In genomic region chr1:19209439-19209989, GRCh38 we compare ENCODE assay signal across 1 cellular context.
TF ChIP-seq lines count a peak whose summit lies in the region.

No MANE protein-coding gene starts in this region.

TF ChIP-seq in K562, 482 proteins besides CTCF, POLR2A, EP300 and RAD21 (continued from another document and continues in another):
- TF ChIP-seq MNT (conservative IDR thresholded peaks at IDR 0.05) (peak; percentile 23 to 82), SMARCA4 (IDR thresholded peaks at IDR 0.05) (peak; percentile 64), SMAD1 (IDR thresholded peaks at IDR 0.05; ENCODE audit: low read depth, low read length, partially characterized antibody) (peak; percentile 47), BCOR (IDR thresholded peaks at IDR 0.05) (peak; percentile 96), ZNF12 (CRISPR knock-in tag; IDR thresholded peaks at IDR 0.05) (0 out of 2 replicates have a peak, but pooled peaks have one; percentile 53), NFRKB (IDR thresholded peaks at IDR 0.05; ENCODE audit: low read depth) (no peak; the same call in 1 of the 2 replicates), GMEB1 (CRISPR knock-in tag; IDR thresholded peaks at IDR 0.05) (no peak), ZNF740 (CRISPR knock-in tag; IDR thresholded peaks at IDR 0.05) (0 out of 2 replicates have a peak, but pooled peaks have one; percentile 8), ZNF740 (tag; IDR thresholded peaks at IDR 0.05) (no peak), IRF9 (tag; IDR thresholded peaks at IDR 0.05) (no peak), SMARCE1 (IDR thresholded peaks at IDR 0.05) (peak; percentile 66; the same call in 1 of the 2 replicates), ZNF592 (IDR thresholded peaks at IDR 0.05) (peak; percentile 14; the same call in 1 of the 2 replicates), ZBTB40 (IDR thresholded peaks at IDR 0.05) (no peak), ZBTB40 (CRISPR knock-in tag; IDR thresholded peaks at IDR 0.05) (no peak), CREB3L1 (IDR thresholded peaks at IDR 0.05; ENCODE audit: borderline replicate concordance, low read depth) (no peak), STAT6 (CRISPR knock-in tag; IDR thresholded peaks at IDR 0.05) (no peak), HDAC2 (IDR thresholded peaks at IDR 0.05) (peak; percentile 80), MITF (IDR thresholded peaks at IDR 0.05) (no peak), EP400 (IDR thresholded peaks at IDR 0.05) (no peak; the same call in 1 of the 2 replicates), BRD4 (IDR thresholded peaks at IDR 0.05) (peak; percentile 50; the same call in 1 of the 2 replicates), SIN3A (IDR thresholded peaks at IDR 0.05; ENCODE audit: borderline replicate concordance in 2 of 2, control insufficient read depth in 1 of 2, low read depth in 2 of 2, low read length in 2 of 2) (peak; percentile 8 to 44; a peak in 2 of 4 replicates), MYC (IDR thresholded peaks at IDR 0.05; ENCODE audit: low read depth, low read length) (peak; percentile 63; the same call in 1 of the 2 replicates), MYC (CRISPR knock-in tag; IDR thresholded peaks at IDR 0.05; ENCODE audit: borderline replicate concordance, low read depth) (peak; percentile 60; the same call in 1 of the 2 replicates), SLC30A9 (CRISPR knock-in tag; IDR thresholded peaks at IDR 0.05) (no peak), KDM1A (IDR thresholded peaks at IDR 0.05) (no peak)
